In genomic region chr7:151233111-151233701, GRCh38 we compare ENCODE assay signal across 8 cellular contexts. TPM values are rescaled to one million over a fixed set of nuclear protein-coding genes. Genes with fewer than 3 reads are reported as not detected.
DNase-seq lines count a peak whose midpoint lies in the region.

No MANE protein-coding gene starts in this region.

- no peaks in the 10 kb centered on the region for H3K27me3 ChIP-seq in iPS-18a (ENCODE audit: control insufficient read depth, insufficient read depth, low read length)

- no peak overlapping the region for H3K27ac ChIP-seq in iPS-18a (ENCODE audit: low read length)

- no peaks in the 10 kb centered on the region for H3K9me3 Mint-ChIP-seq in T-helper 1 cell treated with Interleukin-12 subunit alpha and Interleukin-12 subunit beta and Interleukin-4 antibody, amounts not matched to agents 30 μg/mL and 1 μg/mL, for 36 hours

- H3K36me3 ChIP-seq in iPS-18a (ENCODE audit: control insufficient read depth, low read depth, low read length): peaks cover 8% of the 10 kb centered on the region

- peaks cover 6% of the 10 kb centered on the region for H3K27me3 Mint-ChIP-seq in T-helper 1 cell treated with Interleukin-12 subunit alpha and Interleukin-12 subunit beta and Interleukin-4 antibody, amounts not matched to agents 30 μg/mL and 1 μg/mL, for 36 hours (ENCODE audit: low read depth)

- peaks cover 11% of the 10 kb centered on the region for H3K4me1 ChIP-seq in iPS-18a (ENCODE audit: control insufficient read depth, low read depth, low read length)

- H3K36me3 Mint-ChIP-seq in T-helper 1 cell treated with Interleukin-12 subunit alpha and Interleukin-12 subunit beta and Interleukin-4 antibody, amounts not matched to agents 30 μg/mL and 1 μg/mL, for 36 hours (ENCODE audit: low read depth): peaks cover 10% of the 10 kb centered on the region

- no peaks in the 10 kb centered on the region for H3K9me3 ChIP-seq in iPS-18a (ENCODE audit: control insufficient read depth, low read depth, low read length)

- peak overlapping the region; percentile 100 for H3K27ac Mint-ChIP-seq in T-helper 1 cell treated with Interleukin-12 subunit alpha and Interleukin-12 subunit beta and Interleukin-4 antibody, amounts not matched to agents 30 μg/mL and 1 μg/mL, for 36 hours

- peak; percentile 63 for DNase-seq in activated gamma-delta T cell treated with Interleukin-2 at 50 U/mL for 16 hours
- no peak for DNase-seq in activated gamma-delta T cell (lab: John Stamatoyannopoulos, UW)
- DNase-seq in HPDE6-E6E7 (ENCODE audit: extremely low spot score): peak; percentile 78
- peak in 34 of 56 donors; percentile 11 to 69 (median 41) for DNase-seq in amygdala (lab: John Stamatoyannopoulos, UW)
- DNase-seq in stimulated activated CD4-positive, alpha-beta T cell treated with anti-CD3 and anti-CD28 coated beads, Interleukin-12 subunit alpha, Interleukin-12 subunit beta, amount 100 ng/mL, for 24 hours (ENCODE audit: low read depth in 2 of 2): peak; percentile 65 to 66
- no peak for DNase-seq in mesenteric fat pad (ENCODE audit: low spot score)

- peaks cover 24% of the 10 kb centered on the region for H3K4me1 Mint-ChIP-seq in T-helper 1 cell treated with Interleukin-12 subunit alpha and Interleukin-12 subunit beta and Interleukin-4 antibody, amounts not matched to agents 30 μg/mL and 1 μg/mL, for 36 hours (ENCODE audit: low read depth)

- peak overlapping the region; percentile 68 for H3K9ac ChIP-seq in iPS-18a (ENCODE audit: low read length)

- H3K4me3 ChIP-seq in iPS-18a (ENCODE audit: low read length): peak overlapping the region; percentile 84

- peak overlapping the region; percentile 100 for H3K4me3 Mint-ChIP-seq in T-helper 1 cell treated with Interleukin-12 subunit alpha and Interleukin-12 subunit beta and Interleukin-4 antibody, amounts not matched to agents 30 μg/mL and 1 μg/mL, for 36 hours

RNA-seq across cellular contexts. Expression of gene CHPF2, which starts 0.9 kb away (rescaled TPM):
- total RNA-seq in mesenteric fat pad: 42.1 TPM

RNA-seq across cellular contexts. Expression of gene ABCF2, which starts 6.2 kb away (rescaled TPM):
- total RNA-seq in mesenteric fat pad: 38.1 TPM

RNA-seq across cellular contexts. Expression of gene SMARCD3, which starts 15.3 kb away (rescaled TPM):
- 36.5 TPM for total RNA-seq in mesenteric fat pad

RNA-seq across cellular contexts. Expression of gene H2BK1, which starts 22.9 kb away (rescaled TPM):
- not detected for total RNA-seq in mesenteric fat pad

RNA-seq across cellular contexts. Expression of gene ASB10, which starts 46.2 kb away (rescaled TPM):
- not detected for total RNA-seq in mesenteric fat pad

Comparison
In these comparisons a context has a peak if more than half of its experiments do, and no peak if none do; other contexts are left out.
1. DNase-seq: peak in activated gamma-delta T cell treated with Interleukin-2 at 50 U/mL for 16 hours (single experiment), HPDE6-E6E7 (single experiment), amygdala (34 of 56) and stimulated activated CD4-positive, alpha-beta T cell treated with anti-CD3 and anti-CD28 coated beads, Interleukin-12 subunit alpha, Interleukin-12 subunit beta, amount 100 ng/mL, for 24 hours (2 of 2); none in activated gamma-delta T cell (single experiment) and mesenteric fat pad (single experiment).